ENCODE assay signal across 1 cellular context in genomic region chr16:68590201-68590994, GRCh38.
A peak's percentile ranks its signal among the peaks of the same experiment; 100 is the strongest.
TF ChIP-seq lines count a peak whose summit lies in the region.

No MANE protein-coding gene starts in this region.

TF ChIP-seq in HepG2, 621 proteins besides CTCF, POLR2A, EP300 and RAD21 (continued from another document and continues in another):
- peak; percentile 39; the same call in 1 of the 2 replicates for TF ChIP-seq ARID4A (CRISPR knock-in tag; IDR thresholded peaks at IDR 0.05; ENCODE audit: borderline replicate concordance)
- no peak for TF ChIP-seq ZNF33A (CRISPR knock-in tag; IDR thresholded peaks at IDR 0.05; ENCODE audit: borderline replicate concordance)
- TF ChIP-seq RFX1 (IDR thresholded peaks at IDR 0.05), result no peak
- no peak for TF ChIP-seq IRF1 (CRISPR knock-in tag; IDR thresholded peaks at IDR 0.05; ENCODE audit: low read depth)
- no peak for TF ChIP-seq CENPT (CRISPR knock-in tag; IDR thresholded peaks at IDR 0.05; ENCODE audit: low read depth)
- TF ChIP-seq SP1 (IDR thresholded peaks at IDR 0.05), result no peak
- 0 out of 2 replicates have a peak, but pooled peaks have one; percentile 11 for TF ChIP-seq SP1 (CRISPR knock-in tag; IDR thresholded peaks at IDR 0.05)
- TF ChIP-seq NFE2 (CRISPR knock-in tag; IDR thresholded peaks at IDR 0.05), result no peak
- TF ChIP-seq NFKB2 (CRISPR knock-in tag; IDR thresholded peaks at IDR 0.05; ENCODE audit: borderline replicate concordance), result peak; percentile 54; the same call in 1 of the 2 replicates
- no peak for TF ChIP-seq HOXD1 (CRISPR knock-in tag; IDR thresholded peaks at IDR 0.05)
- TF ChIP-seq, protein P1, sequence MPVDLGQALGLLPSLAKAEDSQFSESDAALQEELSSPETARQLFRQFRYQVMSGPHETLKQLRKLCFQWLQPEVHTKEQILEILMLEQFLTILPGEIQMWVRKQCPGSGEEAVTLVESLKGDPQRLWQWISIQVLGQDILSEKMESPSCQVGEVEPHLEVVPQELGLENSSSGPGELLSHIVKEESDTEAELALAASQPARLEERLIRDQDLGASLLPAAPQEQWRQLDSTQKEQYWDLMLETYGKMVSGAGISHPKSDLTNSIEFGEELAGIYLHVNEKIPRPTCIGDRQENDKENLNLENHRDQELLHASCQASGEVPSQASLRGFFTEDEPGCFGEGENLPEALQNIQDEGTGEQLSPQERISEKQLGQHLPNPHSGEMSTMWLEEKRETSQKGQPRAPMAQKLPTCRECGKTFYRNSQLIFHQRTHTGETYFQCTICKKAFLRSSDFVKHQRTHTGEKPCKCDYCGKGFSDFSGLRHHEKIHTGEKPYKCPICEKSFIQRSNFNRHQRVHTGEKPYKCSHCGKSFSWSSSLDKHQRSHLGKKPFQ (CRISPR knock-in tag; IDR thresholded peaks at IDR 0.05; ENCODE audit: insufficient replicate concordance), result no peak
- no peak for TF ChIP-seq MIER3 (CRISPR knock-in tag; IDR thresholded peaks at IDR 0.05; ENCODE audit: borderline replicate concordance)
- TF ChIP-seq ZNF792 (CRISPR knock-in tag; IDR thresholded peaks at IDR 0.05), result no peak; the same call in 1 of the 2 replicates
- no peak for TF ChIP-seq ARNT2 (CRISPR knock-in tag; IDR thresholded peaks at IDR 0.05; ENCODE audit: low read depth)
- TF ChIP-seq, protein P2, sequence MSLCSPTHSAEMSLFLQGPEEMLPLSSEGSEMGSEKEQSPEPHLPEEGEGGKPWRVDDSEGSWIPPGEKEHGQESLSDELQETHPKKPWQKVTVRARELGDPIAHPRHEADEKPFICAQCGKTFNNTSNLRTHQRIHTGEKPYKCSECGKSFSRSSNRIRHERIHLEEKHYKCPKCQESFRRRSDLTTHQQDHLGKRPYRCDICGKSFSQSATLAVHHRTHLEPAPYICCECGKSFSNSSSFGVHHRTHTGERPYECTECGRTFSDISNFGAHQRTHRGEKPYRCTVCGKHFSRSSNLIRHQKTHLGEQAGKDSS (CRISPR knock-in tag; IDR thresholded peaks at IDR 0.05; ENCODE audit: borderline replicate concordance, low read depth), result peak; percentile 39; the same call in 1 of the 2 replicates
- no peak; the same call in 1 of the 2 replicates for TF ChIP-seq ZGPAT (CRISPR knock-in tag; IDR thresholded peaks at IDR 0.05)
- peak; percentile 29; the same call in 1 of the 2 replicates for TF ChIP-seq MED13 (CRISPR knock-in tag; IDR thresholded peaks at IDR 0.05)
- TF ChIP-seq RAD51 (IDR thresholded peaks at IDR 0.05; ENCODE audit: borderline replicate concordance), result no peak
- TF ChIP-seq, protein P3, sequence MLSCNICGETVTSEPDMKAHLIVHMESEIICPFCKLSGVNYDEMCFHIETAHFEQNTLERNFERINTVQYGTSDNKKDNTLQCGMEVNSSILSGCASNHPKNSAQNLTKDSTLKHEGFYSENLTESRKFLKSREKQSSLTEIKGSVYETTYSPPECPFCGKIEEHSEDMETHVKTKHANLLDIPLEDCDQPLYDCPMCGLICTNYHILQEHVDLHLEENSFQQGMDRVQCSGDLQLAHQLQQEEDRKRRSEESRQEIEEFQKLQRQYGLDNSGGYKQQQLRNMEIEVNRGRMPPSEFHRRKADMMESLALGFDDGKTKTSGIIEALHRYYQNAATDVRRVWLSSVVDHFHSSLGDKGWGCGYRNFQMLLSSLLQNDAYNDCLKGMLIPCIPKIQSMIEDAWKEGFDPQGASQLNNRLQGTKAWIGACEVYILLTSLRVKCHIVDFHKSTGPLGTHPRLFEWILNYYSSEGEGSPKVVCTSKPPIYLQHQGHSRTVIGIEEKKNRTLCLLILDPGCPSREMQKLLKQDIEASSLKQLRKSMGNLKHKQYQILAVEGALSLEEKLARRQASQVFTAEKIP (CRISPR knock-in tag; IDR thresholded peaks at IDR 0.05; ENCODE audit: borderline replicate concordance), result no peak
- TF ChIP-seq U2AF1 (optimal IDR thresholded peaks at IDR 0.05; ENCODE audit: low read depth, low read length), result no peak
- no peak for TF ChIP-seq FOXP1 (IDR thresholded peaks at IDR 0.05)
- no peak for TF ChIP-seq FOXP1 (CRISPR knock-in tag; IDR thresholded peaks at IDR 0.05)
- TF ChIP-seq, protein P4, sequence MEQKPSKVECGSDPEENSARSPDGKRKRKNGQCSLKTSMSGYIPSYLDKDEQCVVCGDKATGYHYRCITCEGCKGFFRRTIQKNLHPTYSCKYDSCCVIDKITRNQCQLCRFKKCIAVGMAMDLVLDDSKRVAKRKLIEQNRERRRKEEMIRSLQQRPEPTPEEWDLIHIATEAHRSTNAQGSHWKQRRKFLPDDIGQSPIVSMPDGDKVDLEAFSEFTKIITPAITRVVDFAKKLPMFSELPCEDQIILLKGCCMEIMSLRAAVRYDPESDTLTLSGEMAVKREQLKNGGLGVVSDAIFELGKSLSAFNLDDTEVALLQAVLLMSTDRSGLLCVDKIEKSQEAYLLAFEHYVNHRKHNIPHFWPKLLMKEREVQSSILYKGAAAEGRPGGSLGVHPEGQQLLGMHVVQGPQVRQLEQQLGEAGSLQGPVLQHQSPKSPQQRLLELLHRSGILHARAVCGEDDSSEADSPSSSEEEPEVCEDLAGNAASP (CRISPR knock-in tag; IDR thresholded peaks at IDR 0.05; ENCODE audit: borderline replicate concordance), result no peak
- no peak for TF ChIP-seq ZNF468 (CRISPR knock-in tag; IDR thresholded peaks at IDR 0.05)
- TF ChIP-seq SP4 (CRISPR knock-in tag; IDR thresholded peaks at IDR 0.05), result no peak
- TF ChIP-seq ELF4 (CRISPR knock-in tag; IDR thresholded peaks at IDR 0.05; ENCODE audit: borderline replicate concordance), result no peak
- 0 out of 2 replicates have a peak, but pooled peaks have one; percentile 63 for TF ChIP-seq ZNF230 (CRISPR knock-in tag; IDR thresholded peaks at IDR 0.05)
- peak; percentile 25; the same call in 1 of the 2 replicates for TF ChIP-seq ZMYM3 (CRISPR knock-in tag; IDR thresholded peaks at IDR 0.05)
- peak; percentile 82; the same call in 1 of the 2 replicates for TF ChIP-seq HINFP (CRISPR knock-in tag; IDR thresholded peaks at IDR 0.05; ENCODE audit: low read depth)
- peak; percentile 86 for TF ChIP-seq KDM2A (CRISPR knock-in tag; IDR thresholded peaks at IDR 0.05; ENCODE audit: borderline replicate concordance, low read depth)
- TF ChIP-seq TBL1XR1 (IDR thresholded peaks at IDR 0.05; ENCODE audit: borderline replicate concordance, low read length, partially characterized antibody), result no peak
- TF ChIP-seq ETV6 (CRISPR knock-in tag; conservative IDR thresholded peaks at IDR 0.05), result peak; percentile 80
- TF ChIP-seq ZBTB42 (CRISPR knock-in tag; IDR thresholded peaks at IDR 0.05), result no peak
- TF ChIP-seq ZNF343 (CRISPR knock-in tag; IDR thresholded peaks at IDR 0.05), result peak; percentile 63; the same call in 1 of the 2 replicates
- no peak; the same call in 1 of the 2 replicates for TF ChIP-seq ZNF354B (CRISPR knock-in tag; IDR thresholded peaks at IDR 0.05)
- no peak for TF ChIP-seq AGO1 (IDR thresholded peaks at IDR 0.05; ENCODE audit: low read depth, low read length, poor library complexity, severe bottlenecking)
- no peak for TF ChIP-seq ZNF33B (CRISPR knock-in tag; IDR thresholded peaks at IDR 0.05)
- no peak for TF ChIP-seq ZC3H4 (CRISPR knock-in tag; IDR thresholded peaks at IDR 0.05; ENCODE audit: borderline replicate concordance)
- TF ChIP-seq ONECUT2 (CRISPR knock-in tag; IDR thresholded peaks at IDR 0.05), result no peak
- TF ChIP-seq STAT5B (CRISPR knock-in tag; IDR thresholded peaks at IDR 0.05), result no peak
- no peak for TF ChIP-seq NFKBIZ (CRISPR knock-in tag; IDR thresholded peaks at IDR 0.05)
- TF ChIP-seq HMGA1 (CRISPR knock-in tag; conservative IDR thresholded peaks at IDR 0.05), result no peak
- TF ChIP-seq ZNF576 (CRISPR knock-in tag; IDR thresholded peaks at IDR 0.05), result no peak
- TF ChIP-seq SAP130 (CRISPR knock-in tag; IDR thresholded peaks at IDR 0.05; ENCODE audit: low read depth), result no peak
- TF ChIP-seq MTF2 (CRISPR knock-in tag; IDR thresholded peaks at IDR 0.05; ENCODE audit: borderline replicate concordance), result no peak
- TF ChIP-seq, protein P5, sequence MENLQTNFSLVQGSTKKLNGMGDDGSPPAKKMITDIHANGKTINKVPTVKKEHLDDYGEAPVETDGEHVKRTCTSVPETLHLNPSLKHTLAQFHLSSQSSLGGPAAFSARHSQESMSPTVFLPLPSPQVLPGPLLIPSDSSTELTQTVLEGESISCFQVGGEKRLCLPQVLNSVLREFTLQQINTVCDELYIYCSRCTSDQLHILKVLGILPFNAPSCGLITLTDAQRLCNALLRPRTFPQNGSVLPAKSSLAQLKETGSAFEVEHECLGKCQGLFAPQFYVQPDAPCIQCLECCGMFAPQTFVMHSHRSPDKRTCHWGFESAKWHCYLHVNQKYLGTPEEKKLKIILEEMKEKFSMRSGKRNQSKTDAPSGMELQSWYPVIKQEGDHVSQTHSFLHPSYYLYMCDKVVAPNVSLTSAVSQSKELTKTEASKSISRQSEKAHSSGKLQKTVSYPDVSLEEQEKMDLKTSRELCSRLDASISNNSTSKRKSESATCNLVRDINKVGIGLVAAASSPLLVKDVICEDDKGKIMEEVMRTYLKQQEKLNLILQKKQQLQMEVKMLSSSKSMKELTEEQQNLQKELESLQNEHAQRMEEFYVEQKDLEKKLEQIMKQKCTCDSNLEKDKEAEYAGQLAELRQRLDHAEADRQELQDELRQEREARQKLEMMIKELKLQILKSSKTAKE (CRISPR knock-in tag; IDR thresholded peaks at IDR 0.05; ENCODE audit: borderline replicate concordance), result no peak
- no peak for TF ChIP-seq ZNF496 (CRISPR knock-in tag; IDR thresholded peaks at IDR 0.05; ENCODE audit: insufficient replicate concordance)
- TF ChIP-seq PHF5A (CRISPR knock-in tag; IDR thresholded peaks at IDR 0.05; ENCODE audit: low read depth, unreplicated experiment), result no peak
